In the genomic region with DNA sequence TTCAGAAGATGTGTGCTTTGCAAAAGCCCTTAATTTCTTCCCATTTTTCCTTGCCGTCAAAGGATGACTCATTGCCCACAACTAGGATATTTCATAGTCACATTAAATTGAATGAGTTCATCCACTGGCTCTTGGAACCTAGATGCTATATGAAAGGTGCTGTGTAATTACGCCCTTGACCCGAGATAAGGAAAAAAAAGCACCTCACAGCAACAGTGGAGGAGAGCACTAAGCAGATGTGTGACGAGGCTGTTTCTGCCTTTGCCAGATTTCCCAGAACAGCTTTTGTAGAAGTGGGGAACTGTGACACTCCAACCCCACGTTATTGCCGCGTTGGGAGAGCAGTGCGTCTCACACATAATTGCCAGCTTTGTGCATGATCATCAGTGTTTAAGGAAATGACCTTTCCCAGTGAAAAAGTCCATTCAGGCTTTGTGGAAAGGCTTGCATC, we compare ENCODE assay signal across 18 cellular contexts. TPM values are rescaled to one million over a fixed set of nuclear protein-coding genes. Genes with fewer than 3 reads are reported as not detected.
DNase-seq lines count a peak whose midpoint lies in the region; FAIRE-seq and TF ChIP-seq lines count a peak whose summit lies in the region.
"Had no signal": no experiment of that assay in that cellular context is flagged by ENCODE, and none has a peak within 500 bp of the region (broad histone marks: within the 10 kb centered on the region; RNA-seq: fewer than 3 reads in every experiment).

No MANE protein-coding gene starts in this region.

- TF ChIP-seq CTCF in osteoblast (IDR thresholded peaks at IDR 0.05; ENCODE audit: extremely low read depth, low read depth, low read length), result no peak

- H4K20me1 ChIP-seq in osteoblast (ENCODE audit: insufficient read depth, low read length), result no peaks in the 10 kb centered on the region

- H2AFZ ChIP-seq in osteoblast (ENCODE audit: low read length), result no peak overlapping the region

- no peaks in the 10 kb centered on the region for H3K79me2 ChIP-seq in osteoblast (ENCODE audit: insufficient read depth, low read length)

- DNase-seq in H54 (ENCODE audit: insufficient read length, low spot score) (peak; percentile 25), NCI-H69 (lab: John Stamatoyannopoulos, UW) (peak; percentile 15), dermis blood vessel endothelial cell (peak; percentile 62), osteoblast (ENCODE audit: insufficient read length, low spot score, missing footprints) (peak; percentile 76), inferior parietal cortex (ENCODE audit: extremely low spot score) (no peak), germinal center (ENCODE audit: low spot score) (no peak), NCI-H187 treated with DMSO at 0.1 percent for 48 hours (lab: John Stamatoyannopoulos, UW) (no peak)
- DNase-seq: activated CD4-positive, alpha-beta T cell treated with anti-CD3 and anti-CD28 coated beads for 48 hours; activated naive CD8-positive, alpha-beta T cell treated with anti-CD3 and anti-CD28 coated beads for 36 hours; left ventricle myocardium superior; NCI-H1092 treated with DMSO at 0.1 percent for 48 hours; NCI-H524 treated with DMSO at 0.1 percent for 48 hours; retina; RPMI8226; stimulated activated CD4-positive, alpha-beta T cell treated with anti-CD3 and anti-CD28 coated beads, Interleukin-2, amount 100 ng/mL, for 48 hours had no signal

- H3K27me3 ChIP-seq in osteoblast (ENCODE audit: insufficient read depth, low read length), result peaks cover 34% of the 10 kb centered on the region
- H3K27me3 ChIP-seq: tibial nerve had no signal

- TF ChIP-seq POLR2A in H54 (IDR thresholded peaks at IDR 0.05; ENCODE audit: low read depth, low read length), result no peak

- no peaks in the 10 kb centered on the region for H3K9me3 ChIP-seq in osteoblast (ENCODE audit: low read depth, low read length)
- H3K9me3 ChIP-seq: tibial nerve had no signal

- no peaks in the 10 kb centered on the region for H3K36me3 ChIP-seq in osteoblast (ENCODE audit: insufficient read depth, low read length)

- FAIRE-seq in H54 (lab: Jason Lieb, UNC), result no peak

- H3K4me1 ChIP-seq in osteoblast (ENCODE audit: insufficient read depth, low read length), result no peaks in the 10 kb centered on the region
- H3K4me1 ChIP-seq: tibial nerve had no signal

- no peak overlapping the region for H3K4me2 ChIP-seq in osteoblast (ENCODE audit: insufficient read depth, low read length)

- no peak overlapping the region for H3K27ac ChIP-seq in osteoblast (ENCODE audit: low read depth, low read length)
- H3K27ac ChIP-seq: C4-2B, epithelial cell of prostate had no signal

- H3K4me3 ChIP-seq in osteoblast (ENCODE audit: insufficient read depth, low read length), result no peak overlapping the region
- H3K4me3 ChIP-seq: tibial nerve had no signal

RNA-seq across cellular contexts. Expression of gene TMEM87B, which starts 33.3 kb away (rescaled TPM):
- total RNA-seq in dermis blood vessel endothelial cell, result 35.1 and 51.1 TPM in 2 replicates
- total RNA-seq in osteoblast, result 33.7 and 38.9 TPM in 2 replicates

Comparison
In these comparisons a context has a peak if more than half of its experiments do, and no peak if none do; other contexts are left out.
1. DNase-seq: peak in H54 (single experiment), NCI-H69 (single experiment), dermis blood vessel endothelial cell (single experiment) and osteoblast (single experiment); none in inferior parietal cortex (single experiment), germinal center (single experiment) and NCI-H187 treated with DMSO at 0.1 percent for 48 hours (single experiment).